Comparison of ENCODE assay signal across 26 cellular contexts in the genomic region with DNA sequence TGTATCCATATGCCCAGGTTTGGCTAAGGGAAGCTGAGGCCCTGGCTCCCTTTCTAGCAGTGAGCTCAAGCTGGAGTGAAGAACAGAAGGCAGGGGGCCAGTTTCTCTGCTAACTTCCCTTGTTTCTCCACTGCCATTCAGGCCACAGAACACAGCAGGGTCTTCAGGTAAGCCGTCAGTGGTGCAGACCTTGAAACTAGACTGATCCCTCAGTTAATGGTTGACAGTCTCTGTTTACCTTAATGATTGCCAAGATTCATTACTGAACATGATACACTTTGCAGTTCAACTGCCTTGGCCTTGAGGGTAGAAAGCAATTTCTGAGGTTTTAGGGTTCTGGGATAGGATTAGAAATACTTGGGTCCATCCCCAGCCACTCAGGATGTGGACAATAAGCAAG. TPM values are rescaled to one million over a fixed set of nuclear protein-coding genes. Genes with fewer than 3 reads are reported as not detected.
"Had no signal": no experiment of that assay in that cellular context is flagged by ENCODE, and none has a peak within 500 bp of the region (broad histone marks: within the 10 kb centered on the region; RNA-seq: fewer than 3 reads in every experiment).

No MANE protein-coding gene starts in this region.

- H3K4me1 Mint-ChIP-seq: mesothelial cell of epicardium had no signal

- H3K4me3 Mint-ChIP-seq: memory B cell; mesothelial cell of epicardium; natural killer cell treated with Interleukin-12 subunit alpha and Interleukin-12 subunit beta and Interleukin-15 and Interleukin-18, amount 100 ng/mL, for 72 hours; stimulated activated memory B cell treated with anti-CD40 and anti-IgM and Interleukin-4, amounts not matched to agents 10 μg/mL and 1 μg/mL and 100 μg/mL, for 72 hours; stimulated activated naive CD8-positive, alpha-beta T cell treated with anti-CD3 and anti-CD28 coated beads, Interleukin-15, Interleukin-2, amounts not matched to agents 100 ng/mL and 50 ng/mL, for 24 hours had no signal

- H3K27ac ChIP-seq: heart left ventricle, left lung, lower lobe of right lung, parathyroid adenoma, spleen, testis, tibial nerve had no signal

- ATAC-seq: heart left ventricle; natural killer cell treated with Interleukin-12 subunit alpha and Interleukin-12 subunit beta and Interleukin-15 and Interleukin-18, amount 100 ng/mL, for 72 hours; sciatic nerve; stimulated activated memory B cell treated with anti-CD40 and anti-IgM and Interleukin-4, amounts not matched to agents 10 μg/mL and 1 μg/mL and 100 μg/mL, for 72 hours had no signal

- H3K27ac Mint-ChIP-seq: memory B cell; mesothelial cell of epicardium; natural killer cell treated with Interleukin-12 subunit alpha and Interleukin-12 subunit beta and Interleukin-15 and Interleukin-18, amount 100 ng/mL, for 72 hours; stimulated activated memory B cell treated with anti-CD40 and anti-IgM and Interleukin-4, amounts not matched to agents 10 μg/mL and 1 μg/mL and 100 μg/mL, for 72 hours had no signal

- H3K36me3 ChIP-seq: heart left ventricle, left lung, lower lobe of right lung, prostate gland, spleen, tibial nerve had no signal

- H3K9ac ChIP-seq: parathyroid adenoma had no signal

- H2AFZ ChIP-seq: parathyroid adenoma had no signal

- H3K4me3 ChIP-seq: heart left ventricle, left lung, lower lobe of right lung, prostate gland, spleen, testis, tibial nerve had no signal

- H3K9me3 Mint-ChIP-seq: memory B cell; natural killer cell treated with Interleukin-12 subunit alpha and Interleukin-12 subunit beta and Interleukin-15 and Interleukin-18, amount 100 ng/mL, for 72 hours; stimulated activated memory B cell treated with anti-CD40 and anti-IgM and Interleukin-4, amounts not matched to agents 10 μg/mL and 1 μg/mL and 100 μg/mL, for 72 hours; stimulated activated naive CD8-positive, alpha-beta T cell treated with anti-CD3 and anti-CD28 coated beads, Interleukin-15, Interleukin-2, amounts not matched to agents 100 ng/mL and 50 ng/mL, for 24 hours had no signal

- H3K9me3 ChIP-seq: heart left ventricle, left lung, lower lobe of right lung, prostate gland, spleen, testis, tibial nerve had no signal

- H3K36me3 Mint-ChIP-seq: memory B cell; mesothelial cell of epicardium; natural killer cell treated with Interleukin-12 subunit alpha and Interleukin-12 subunit beta and Interleukin-15 and Interleukin-18, amount 100 ng/mL, for 72 hours; stimulated activated memory B cell treated with anti-CD40 and anti-IgM and Interleukin-4, amounts not matched to agents 10 μg/mL and 1 μg/mL and 100 μg/mL, for 72 hours had no signal

- H3K27me3 Mint-ChIP-seq: stimulated activated naive CD8-positive, alpha-beta T cell treated with anti-CD3 and anti-CD28 coated beads, Interleukin-15, Interleukin-2, amounts not matched to agents 100 ng/mL and 50 ng/mL, for 24 hours had no signal

- H3K4me1 ChIP-seq: heart left ventricle, left lung, lower lobe of right lung, parathyroid adenoma, prostate gland, spleen, testis, tibial nerve had no signal

- H3K27me3 ChIP-seq: left lung, testis, tibial nerve had no signal

- DNase-seq: effector memory CD4-positive, alpha-beta T cell; heart left ventricle; hypothalamus; kidney glomerular epithelial cell; left lung; lower lobe of right lung; occipital lobe; retina; spleen; stimulated activated CD4-positive, alpha-beta T cell treated with anti-CD3 and anti-CD28 coated beads, Interleukin-15, amount 100 ng/mL, for 24 hours; stimulated activated CD4-positive, alpha-beta T cell treated with anti-CD3 and anti-CD28 coated beads, Interleukin-1b, Interleukin-23, amount 100 ng/mL, for 48 hours; stimulated activated CD4-positive, alpha-beta T cell treated with anti-CD3 and anti-CD28 coated beads, Interleukin-4, amount 100 ng/mL, for 24 hours; testis had no signal

RNA-seq across cellular contexts. Expression of gene GJB1, which starts 8.9 kb away (rescaled TPM):
- total RNA-seq: fibroblast of lung; frontal cortex; glomerular endothelial cell; heart left ventricle; mesothelial cell of epicardium; natural killer cell treated with Interleukin-12 subunit alpha and Interleukin-12 subunit beta and Interleukin-15 and Interleukin-18, amount 100 ng/mL, for 72 hours; occipital lobe; skeletal muscle tissue; spleen had no signal
- polyA plus RNA-seq: fibroblast of lung, heart left ventricle, spleen had no signal
